Comparison of ENCODE assay signal across 1 cellular context in genomic region chr10:46020871-46021553, GRCh38.
TF ChIP-seq lines count a peak whose summit lies in the region.

No MANE protein-coding gene starts in this region.

TF ChIP-seq in K562, 482 proteins besides CTCF, POLR2A, EP300 and RAD21:
- TF ChIP-seq BRD4 (IDR thresholded peaks at IDR 0.05) (peak; percentile 62; the same call in 1 of the 2 replicates), ZNF274 (IDR thresholded peaks at IDR 0.05; ENCODE audit: borderline replicate concordance, low read depth, low read length) (no peak), NFE2 (IDR thresholded peaks at IDR 0.05; ENCODE audit: low read depth) (peak; percentile 27; the same call in 1 of the 2 replicates), MAFK (IDR thresholded peaks at IDR 0.05; ENCODE audit: low read length) (0 out of 2 replicates have a peak, but pooled peaks have one; percentile 16), MLLT1 (IDR thresholded peaks at IDR 0.05) (no peak), ZNF766 (CRISPR knock-in tag; conservative IDR thresholded peaks at IDR 0.05) (0 out of 2 replicates have a peak, but pooled peaks have one; percentile 32), KAT8 (IDR thresholded peaks at IDR 0.05; ENCODE audit: low read depth) (peak; percentile 55; the same call in 1 of the 2 replicates), ZNF77 (CRISPR knock-in tag; IDR thresholded peaks at IDR 0.05) (no peak), CEBPB (tag; IDR thresholded peaks at IDR 0.05) (peak; percentile 96), NR2C2 (CRISPR knock-in tag; IDR thresholded peaks at IDR 0.05) (no peak), NR2C2 (tag; IDR thresholded peaks at IDR 0.05) (peak; percentile 35; the same call in 1 of the 2 replicates), ESRRA (IDR thresholded peaks at IDR 0.05; ENCODE audit: borderline replicate concordance, low read depth) (peak; percentile 6; the same call in 1 of the 2 replicates), TCF7 (IDR thresholded peaks at IDR 0.05; ENCODE audit: borderline replicate concordance) (no peak), ESRRB (CRISPR knock-in tag; IDR thresholded peaks at IDR 0.05; ENCODE audit: borderline replicate concordance) (no peak), CEBPG (CRISPR knock-in tag; IDR thresholded peaks at IDR 0.05) (no peak), CEBPG (tag; conservative IDR thresholded peaks at IDR 0.05 in 1 of 2, IDR thresholded peaks at IDR 0.05 in 1 of 2) (peak; percentile 81 to 89), MGA (IDR thresholded peaks at IDR 0.05) (0 out of 2 replicates have a peak, but pooled peaks have one; percentile 10), EP400 (IDR thresholded peaks at IDR 0.05) (0 out of 2 replicates have a peak, but pooled peaks have one; percentile 9), KAT7 (CRISPR knock-in tag; IDR thresholded peaks at IDR 0.05; ENCODE audit: borderline replicate concordance) (0 out of 2 replicates have a peak, but pooled peaks have one; percentile 47), SMARCB1 (IDR thresholded peaks at IDR 0.05; ENCODE audit: insufficient read length, low read depth) (peak; percentile 68)
- TF ChIP-seq, protein P1, sequence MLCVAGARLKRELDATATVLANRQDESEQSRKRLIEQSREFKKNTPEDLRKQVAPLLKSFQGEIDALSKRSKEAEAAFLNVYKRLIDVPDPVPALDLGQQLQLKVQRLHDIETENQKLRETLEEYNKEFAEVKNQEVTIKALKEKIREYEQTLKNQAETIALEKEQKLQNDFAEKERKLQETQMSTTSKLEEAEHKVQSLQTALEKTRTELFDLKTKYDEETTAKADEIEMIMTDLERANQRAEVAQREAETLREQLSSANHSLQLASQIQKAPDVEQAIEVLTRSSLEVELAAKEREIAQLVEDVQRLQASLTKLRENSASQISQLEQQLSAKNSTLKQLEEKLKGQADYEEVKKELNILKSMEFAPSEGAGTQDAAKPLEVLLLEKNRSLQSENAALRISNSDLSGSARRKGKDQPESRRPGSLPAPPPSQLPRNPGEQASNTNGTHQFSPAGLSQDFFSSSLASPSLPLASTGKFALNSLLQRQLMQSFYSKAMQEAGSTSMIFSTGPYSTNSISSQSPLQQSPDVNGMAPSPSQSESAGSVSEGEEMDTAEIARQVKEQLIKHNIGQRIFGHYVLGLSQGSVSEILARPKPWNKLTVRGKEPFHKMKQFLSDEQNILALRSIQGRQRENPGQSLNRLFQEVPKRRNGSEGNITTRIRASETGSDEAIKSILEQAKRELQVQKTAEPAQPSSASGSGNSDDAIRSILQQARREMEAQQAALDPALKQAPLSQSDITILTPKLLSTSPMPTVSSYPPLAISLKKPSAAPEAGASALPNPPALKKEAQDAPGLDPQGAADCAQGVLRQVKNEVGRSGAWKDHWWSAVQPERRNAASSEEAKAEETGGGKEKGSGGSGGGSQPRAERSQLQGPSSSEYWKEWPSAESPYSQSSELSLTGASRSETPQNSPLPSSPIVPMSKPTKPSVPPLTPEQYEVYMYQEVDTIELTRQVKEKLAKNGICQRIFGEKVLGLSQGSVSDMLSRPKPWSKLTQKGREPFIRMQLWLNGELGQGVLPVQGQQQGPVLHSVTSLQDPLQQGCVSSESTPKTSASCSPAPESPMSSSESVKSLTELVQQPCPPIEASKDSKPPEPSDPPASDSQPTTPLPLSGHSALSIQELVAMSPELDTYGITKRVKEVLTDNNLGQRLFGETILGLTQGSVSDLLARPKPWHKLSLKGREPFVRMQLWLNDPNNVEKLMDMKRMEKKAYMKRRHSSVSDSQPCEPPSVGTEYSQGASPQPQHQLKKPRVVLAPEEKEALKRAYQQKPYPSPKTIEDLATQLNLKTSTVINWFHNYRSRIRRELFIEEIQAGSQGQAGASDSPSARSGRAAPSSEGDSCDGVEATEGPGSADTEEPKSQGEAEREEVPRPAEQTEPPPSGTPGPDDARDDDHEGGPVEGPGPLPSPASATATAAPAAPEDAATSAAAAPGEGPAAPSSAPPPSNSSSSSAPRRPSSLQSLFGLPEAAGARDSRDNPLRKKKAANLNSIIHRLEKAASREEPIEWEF (CRISPR knock-in tag; IDR thresholded peaks at IDR 0.05), result 0 out of 2 replicates have a peak, but pooled peaks have one; percentile 9
- TF ChIP-seq, protein P2, sequence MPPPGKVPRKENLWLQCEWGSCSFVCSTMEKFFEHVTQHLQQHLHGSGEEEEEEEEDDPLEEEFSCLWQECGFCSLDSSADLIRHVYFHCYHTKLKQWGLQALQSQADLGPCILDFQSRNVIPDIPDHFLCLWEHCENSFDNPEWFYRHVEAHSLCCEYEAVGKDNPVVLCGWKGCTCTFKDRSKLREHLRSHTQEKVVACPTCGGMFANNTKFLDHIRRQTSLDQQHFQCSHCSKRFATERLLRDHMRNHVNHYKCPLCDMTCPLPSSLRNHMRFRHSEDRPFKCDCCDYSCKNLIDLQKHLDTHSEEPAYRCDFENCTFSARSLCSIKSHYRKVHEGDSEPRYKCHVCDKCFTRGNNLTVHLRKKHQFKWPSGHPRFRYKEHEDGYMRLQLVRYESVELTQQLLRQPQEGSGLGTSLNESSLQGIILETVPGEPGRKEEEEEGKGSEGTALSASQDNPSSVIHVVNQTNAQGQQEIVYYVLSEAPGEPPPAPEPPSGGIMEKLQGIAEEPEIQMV (tag; conservative IDR thresholded peaks at IDR 0.05; ENCODE audit: low read depth), result no peak
TF ChIP-seq in K562: peak in this region for 14.
